8 cellular contexts compared by ENCODE assay signal in the genomic region with DNA sequence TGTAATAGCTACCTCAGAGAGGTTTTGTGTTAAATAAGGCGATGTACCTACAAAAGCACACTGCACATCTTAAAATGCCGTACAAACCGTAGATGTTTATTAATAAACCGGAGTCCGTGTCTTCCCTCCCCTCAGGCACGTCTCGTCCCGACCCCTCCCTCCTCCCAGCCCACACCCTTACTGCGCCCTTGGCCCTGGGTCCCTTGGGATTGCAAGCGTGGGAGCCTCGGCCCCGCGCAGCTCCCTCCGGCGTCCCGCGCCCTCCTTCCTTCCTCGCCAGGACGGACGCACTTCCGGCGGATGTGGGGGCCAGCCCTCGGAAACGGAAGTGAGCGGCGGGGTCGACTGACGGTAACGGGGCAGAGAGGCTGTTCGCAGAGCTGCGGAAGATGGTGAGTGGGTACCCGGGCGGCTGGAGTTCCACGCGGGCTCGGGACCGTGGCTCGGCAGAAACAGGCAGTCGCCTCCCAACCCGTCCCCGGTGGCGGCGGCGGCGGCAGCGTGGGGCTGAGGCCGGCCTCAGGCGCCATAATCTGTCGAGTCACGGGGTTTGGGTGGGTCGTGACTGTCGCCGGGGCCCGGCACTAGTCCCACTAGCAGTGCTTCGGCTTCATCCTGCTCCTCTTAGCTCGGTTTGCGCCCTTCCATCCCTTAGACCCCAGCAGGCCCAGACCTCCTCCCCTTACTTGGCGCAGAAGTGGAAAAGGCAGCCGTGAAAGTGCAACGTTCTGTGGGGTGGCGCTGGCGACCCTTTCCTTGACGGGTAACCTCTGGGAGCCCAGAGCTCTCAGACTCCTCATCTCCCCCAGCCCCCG. TPM values are rescaled to one million over a fixed set of nuclear protein-coding genes. Genes with fewer than 3 reads are reported as not detected.
DNase-seq lines count a peak whose midpoint lies in the region; ATAC-seq and TF ChIP-seq lines count a peak whose summit lies in the region.

Gene POMP (plus strand): TSS at position 335 of the 815 bp plus-strand sequence. CDS start 55 bp downstream, at position 390.

- no peaks in the 10 kb centered on the region for H3K9me3 Mint-ChIP-seq in activated CD4-positive, alpha-beta memory T cell treated with anti-CD3 and anti-CD28 coated beads for 36 hours

- H3K27ac ChIP-seq in C4-2B (peak within 1 kb of the TSS; percentile 90), dorsolateral prefrontal cortex (peak within 1 kb of the TSS; percentile 20 to 98 (median 90)), liver (ENCODE audit: low read depth in 1 of 2, low read length in 2 of 2) (peak within 1 kb of the TSS; percentile 85 to 90)

- TF ChIP-seq CTCF in C4-2B (conservative IDR thresholded peaks at IDR 0.05) (no peak), dorsolateral prefrontal cortex (IDR thresholded peaks at IDR 0.05 in 54 of 56, conservative IDR thresholded peaks at IDR 0.05 in 2 of 56; ENCODE audit: low read depth in 1 of 56, partially characterized antibody in 56 of 56) (peak in 12 of 56 donors; percentile 1 to 38 (median 17)), liver (IDR thresholded peaks at IDR 0.05; ENCODE audit: low read depth, low read length, missing input control) (no peak)

- H3K9me3 ChIP-seq in liver (ENCODE audit: control insufficient read depth in 4 of 4, low read length in 3 of 4) = no peaks in the 10 kb centered on the region

- ATAC-seq in HG03457 (IDR thresholded peaks at IDR 0.05; ENCODE audit: unreplicated experiment) = peak; percentile 79

- no peaks in the 10 kb centered on the region for H3K27me3 ChIP-seq in dorsolateral prefrontal cortex
- H3K27me3 ChIP-seq in liver (ENCODE audit: control insufficient read depth in 4 of 4, insufficient read depth in 4 of 4, low read length in 3 of 4) = no peaks in the 10 kb centered on the region

- H3K27ac Mint-ChIP-seq in activated CD4-positive, alpha-beta memory T cell treated with anti-CD3 and anti-CD28 coated beads for 36 hours = peak within 1 kb of the TSS; percentile 98

- H3K4me1 Mint-ChIP-seq in activated CD4-positive, alpha-beta memory T cell treated with anti-CD3 and anti-CD28 coated beads for 36 hours (ENCODE audit: low read depth) = peaks cover 51% of the 10 kb centered on the region

- under 1% methylated on average over 64 of the region's 64 CpGs for WGBS in liver

- DNase-seq in GM19240 (ENCODE audit: insufficient read length, low spot score) (peak; percentile 63), NCI-H82 (lab: John Stamatoyannopoulos, UW) (peak; percentile 98), dorsolateral prefrontal cortex (peak; percentile 84 to 98 (median 90))
- peak; percentile 96 for DNase-seq in activated CD4-positive, alpha-beta memory T cell treated with anti-CD3 and anti-CD28 coated beads for 36 hours
- DNase-seq in stimulated activated CD4-positive, alpha-beta T cell treated with anti-CD3 and anti-CD28 coated beads, Interleukin-4, amount 100 ng/mL, for 24 hours = peak; percentile 93

- POLR2A ChIA-PET in activated CD4-positive, alpha-beta memory T cell treated with anti-CD3 and anti-CD28 coated beads for 36 hours (lab: Charles Lee) = interaction anchor here (0.6 to 1.9 kb wide), 10 partner anchors 9 to 1528 kb away, joined by 3 to 6 read pairs (median 4); partner anchors contain the start of genes MTIF3 and SLC46A3

- intact Hi-C loops in activated CD4-positive, alpha-beta memory T cell treated with anti-CD3 and anti-CD28 coated beads for 36 hours (cut with micrococcal nuclease) = loop anchor here (1.0 to 10.0 kb wide), 9 partner anchors 23 to 1034 kb away; partner anchors contain the start of genes LNX2, PAN3 and POLR1D
- intact Hi-C loops in dorsolateral prefrontal cortex (cut with DNase I) = loop anchor here (5.0 kb wide), 2 partner anchors 58 to 522 kb away; partner anchors contain the start of genes SLC46A3 (in 2 of the 2) and PAN3 (in 1 of the 2)

- peaks cover 28% of the 10 kb centered on the region for H3K36me3 Mint-ChIP-seq in activated CD4-positive, alpha-beta memory T cell treated with anti-CD3 and anti-CD28 coated beads for 36 hours

- CTCF ChIA-PET in activated CD4-positive, alpha-beta memory T cell treated with anti-CD3 and anti-CD28 coated beads for 36 hours (lab: Charles Lee) = interaction anchor here (0.8 to 2.3 kb wide), 5 partner anchors 90 to 335 kb away, joined by 3 to 9 read pairs (median 3); no protein-coding TSS in a partner anchor

- peak within 1 kb of the TSS; percentile 91 to 95 for H3K9ac ChIP-seq in liver (ENCODE audit: low read depth in 1 of 2, low read length in 2 of 2)

- H3K4me3 Mint-ChIP-seq in activated CD4-positive, alpha-beta memory T cell treated with anti-CD3 and anti-CD28 coated beads for 36 hours = peak within 1 kb of the TSS; percentile 94

- H3K4me3 ChIP-seq in dorsolateral prefrontal cortex (peak within 1 kb of the TSS; percentile 58 to 100 (median 92)), liver (ENCODE audit: low read depth in 1 of 3, low read length in 3 of 3) (peak within 1 kb of the TSS; percentile 63 to 98 (median 94))

- peaks cover 0 to 13% (median 10%) of the 10 kb centered on the region in 4 donors for H3K36me3 ChIP-seq in liver (ENCODE audit: control insufficient read depth in 4 of 4, insufficient read depth in 3 of 4, low read depth in 1 of 4, low read length in 3 of 4)

- no peaks in the 10 kb centered on the region for H3K27me3 Mint-ChIP-seq in activated CD4-positive, alpha-beta memory T cell treated with anti-CD3 and anti-CD28 coated beads for 36 hours

- TF ChIP-seq RAD21 in liver (IDR thresholded peaks at IDR 0.05) = peak; percentile 14 to 65

- peaks cover 14 to 30% (median 22%) of the 10 kb centered on the region in 4 donors for H3K4me1 ChIP-seq in liver (ENCODE audit: control insufficient read depth in 4 of 4, insufficient read depth in 4 of 4, low read length in 3 of 4)

TF ChIP-seq in liver, 16 proteins besides CTCF, POLR2A, EP300 and RAD21 (continues in another document):
- peak; percentile 77 for TF ChIP-seq YY1 (IDR thresholded peaks at IDR 0.05)
- peak; percentile 96 to 99 for TF ChIP-seq GABPA (IDR thresholded peaks at IDR 0.05 in 1 of 2, conservative IDR thresholded peaks at IDR 0.05 in 1 of 2)
- peak; percentile 36 for TF ChIP-seq TAF1 (conservative IDR thresholded peaks at IDR 0.05)
- peak; percentile 88 for TF ChIP-seq NR2F2 (IDR thresholded peaks at IDR 0.05)
- TF ChIP-seq HNF4A (conservative IDR thresholded peaks at IDR 0.05) = peak in 1 of 2 donors; percentile 53
- no peak for TF ChIP-seq MAX (IDR thresholded peaks at IDR 0.05)
- TF ChIP-seq, protein P1, sequence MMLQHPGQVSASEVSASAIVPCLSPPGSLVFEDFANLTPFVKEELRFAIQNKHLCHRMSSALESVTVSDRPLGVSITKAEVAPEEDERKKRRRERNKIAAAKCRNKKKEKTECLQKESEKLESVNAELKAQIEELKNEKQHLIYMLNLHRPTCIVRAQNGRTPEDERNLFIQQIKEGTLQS (IDR thresholded peaks at IDR 0.05) = no peak
- peak; percentile 79 to 83 for TF ChIP-seq EGR1 (IDR thresholded peaks at IDR 0.05; ENCODE audit: low read depth in 2 of 2)
- TF ChIP-seq, protein P2, sequence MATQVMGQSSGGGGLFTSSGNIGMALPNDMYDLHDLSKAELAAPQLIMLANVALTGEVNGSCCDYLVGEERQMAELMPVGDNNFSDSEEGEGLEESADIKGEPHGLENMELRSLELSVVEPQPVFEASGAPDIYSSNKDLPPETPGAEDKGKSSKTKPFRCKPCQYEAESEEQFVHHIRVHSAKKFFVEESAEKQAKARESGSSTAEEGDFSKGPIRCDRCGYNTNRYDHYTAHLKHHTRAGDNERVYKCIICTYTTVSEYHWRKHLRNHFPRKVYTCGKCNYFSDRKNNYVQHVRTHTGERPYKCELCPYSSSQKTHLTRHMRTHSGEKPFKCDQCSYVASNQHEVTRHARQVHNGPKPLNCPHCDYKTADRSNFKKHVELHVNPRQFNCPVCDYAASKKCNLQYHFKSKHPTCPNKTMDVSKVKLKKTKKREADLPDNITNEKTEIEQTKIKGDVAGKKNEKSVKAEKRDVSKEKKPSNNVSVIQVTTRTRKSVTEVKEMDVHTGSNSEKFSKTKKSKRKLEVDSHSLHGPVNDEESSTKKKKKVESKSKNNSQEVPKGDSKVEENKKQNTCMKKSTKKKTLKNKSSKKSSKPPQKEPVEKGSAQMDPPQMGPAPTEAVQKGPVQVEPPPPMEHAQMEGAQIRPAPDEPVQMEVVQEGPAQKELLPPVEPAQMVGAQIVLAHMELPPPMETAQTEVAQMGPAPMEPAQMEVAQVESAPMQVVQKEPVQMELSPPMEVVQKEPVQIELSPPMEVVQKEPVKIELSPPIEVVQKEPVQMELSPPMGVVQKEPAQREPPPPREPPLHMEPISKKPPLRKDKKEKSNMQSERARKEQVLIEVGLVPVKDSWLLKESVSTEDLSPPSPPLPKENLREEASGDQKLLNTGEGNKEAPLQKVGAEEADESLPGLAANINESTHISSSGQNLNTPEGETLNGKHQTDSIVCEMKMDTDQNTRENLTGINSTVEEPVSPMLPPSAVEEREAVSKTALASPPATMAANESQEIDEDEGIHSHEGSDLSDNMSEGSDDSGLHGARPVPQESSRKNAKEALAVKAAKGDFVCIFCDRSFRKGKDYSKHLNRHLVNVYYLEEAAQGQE (IDR thresholded peaks at IDR 0.05) = no peak
- TF ChIP-seq JUND (IDR thresholded peaks at IDR 0.05) = no peak
- TF ChIP-seq FOXA2 (IDR thresholded peaks at IDR 0.05) = no peak
- TF ChIP-seq HNF4G (IDR thresholded peaks at IDR 0.05) = no peak
- TF ChIP-seq ZBTB33 (IDR thresholded peaks at IDR 0.05) = peak; percentile 10
- no peak for TF ChIP-seq FOXA1 (IDR thresholded peaks at IDR 0.05)

RNA-seq across cellular contexts. Expression of gene POMP, which starts in this region (rescaled TPM):
- 100 to 1,000 TPM; 123 to 125 TPM for total RNA-seq in activated CD4-positive, alpha-beta memory T cell treated with anti-CD3 and anti-CD28 coated beads for 36 hours
- total RNA-seq in dorsolateral prefrontal cortex = 10 to 100 TPM; 39.7 to 71.0 (median 58.2) TPM
- total RNA-seq in liver = 10 to 100 TPM; 32.2 to 33.9 TPM
- 100 to 1,000 TPM in 1 of 2 donors, 10 to 100 TPM in 1; 48.3 to 132 TPM for polyA plus RNA-seq in liver

Comparison
In these comparisons a context has a peak if more than half of its experiments do, and no peak if none do; other contexts are left out.
1. Peak in every context shown above with its lines: DNase-seq, ATAC-seq, H3K4me3 ChIP-seq and H3K27ac ChIP-seq.